ENCODE assay signal across 19 cellular contexts in genomic region chr10:78905015-78905939, GRCh38.
DNase-seq lines count a peak whose midpoint lies in the region; ATAC-seq and TF ChIP-seq lines count a peak whose summit lies in the region.
"Had no signal": no experiment of that assay in that cellular context is flagged by ENCODE, and none has a peak within 500 bp of the region (broad histone marks: within the 10 kb centered on the region; RNA-seq: fewer than 3 reads in every experiment).

No MANE protein-coding gene starts in this region.

- no peaks in the 10 kb centered on the region for H3K9me3 Mint-ChIP-seq in nephron
- H3K9me3 Mint-ChIP-seq: activated naive CD4-positive, alpha-beta T cell treated with anti-CD3 and anti-CD28 coated beads, Interleukin-2, amount 10 ng/mL, durations not matched to agents 7 days and 5 days; activated T-cell treated with anti-CD3 and anti-CD28 coated beads, Interleukin-2, amount 50 U/mL, for 72 hours; CD14-positive monocyte; stimulated activated naive B cell treated with anti-CD40 and anti-IgM and Interleukin-4, amounts not matched to agents 10 μg/mL and 1 μg/mL and 100 μg/mL, for 72 hours; T-helper 1 cell treated with Interleukin-12 subunit alpha and Interleukin-12 subunit beta and Interleukin-4 antibody, amounts not matched to agents 30 μg/mL and 1 μg/mL, for 36 hours had no signal

- H3K4me1 ChIP-seq in right cardiac atrium (ENCODE audit: control insufficient read depth, insufficient read depth, low read length): no peaks in the 10 kb centered on the region
- H3K4me1 ChIP-seq: HAP-1 had no signal

- H3K4me3 Mint-ChIP-seq in nephron: no peak overlapping the region
- H3K4me3 Mint-ChIP-seq: activated naive CD4-positive, alpha-beta T cell treated with anti-CD3 and anti-CD28 coated beads, Interleukin-2, amount 10 ng/mL, durations not matched to agents 7 days and 5 days; activated T-cell treated with anti-CD3 and anti-CD28 coated beads, Interleukin-2, amount 50 U/mL, for 72 hours; CD14-positive monocyte; stimulated activated naive B cell treated with anti-CD40 and anti-IgM and Interleukin-4, amounts not matched to agents 10 μg/mL and 1 μg/mL and 100 μg/mL, for 72 hours; T-helper 1 cell treated with Interleukin-12 subunit alpha and Interleukin-12 subunit beta and Interleukin-4 antibody, amounts not matched to agents 30 μg/mL and 1 μg/mL, for 36 hours had no signal

- DNase-seq in cardiac septum (ENCODE audit: low spot score): peak; percentile 46
- DNase-seq in right cardiac atrium: no peak
- peak; percentile 33 for DNase-seq in coronary artery (ENCODE audit: low spot score)
- DNase-seq in hypothalamus (lab: John Stamatoyannopoulos, UW): no peak
- DNase-seq in brain microvascular endothelial cell: no peak
- no peak for DNase-seq in activated effector memory CD4-positive, alpha-beta T cell treated with anti-CD3 and anti-CD28 coated beads, Interleukin-2, amount 50 U/mL, for 16 hours
- DNase-seq: activated naive CD4-positive, alpha-beta T cell treated with anti-CD3 and anti-CD28 coated beads, Interleukin-2, amount 10 ng/mL, durations not matched to agents 7 days and 5 days; activated T-cell treated with anti-CD3 and anti-CD28 coated beads, Interleukin-2, amount 50 U/mL, for 72 hours; EL; NCI-H446 treated with DMSO at 0.1 percent for 48 hours; stimulated activated CD4-positive, alpha-beta T cell treated with anti-CD3 and anti-CD28 coated beads, Interleukin-2, amount 100 ng/mL, for 48 hours; stimulated activated naive B cell treated with anti-CD40 and anti-IgM and Interleukin-4, amounts not matched to agents 10 μg/mL and 1 μg/mL and 100 μg/mL, for 72 hours had no signal

- ATAC-seq in right cardiac atrium: no peak
- ATAC-seq: activated T-cell treated with anti-CD3 and anti-CD28 coated beads, Interleukin-2, amount 50 U/mL, for 72 hours; stimulated activated naive B cell treated with anti-CD40 and anti-IgM and Interleukin-4, amounts not matched to agents 10 μg/mL and 1 μg/mL and 100 μg/mL, for 72 hours had no signal

- H3K36me3 ChIP-seq in brain microvascular endothelial cell (replicated peaks): no peaks in the 10 kb centered on the region
- H3K36me3 ChIP-seq: cardiac muscle cell, HAP-1, spleen, thoracic aorta had no signal

- TF ChIP-seq CTCF in coronary artery (IDR thresholded peaks at IDR 0.05) (no peak), nephron (IDR thresholded peaks at IDR 0.05; ENCODE audit: unreplicated experiment in 3 of 3) (no peak), brain microvascular endothelial cell (IDR thresholded peaks at IDR 0.05; ENCODE audit: low read depth, low read length, missing control alignments) (no peak)

- H3K27me3 ChIP-seq in right cardiac atrium (ENCODE audit: control insufficient read depth, insufficient read depth) (no peaks in the 10 kb centered on the region), brain microvascular endothelial cell (replicated peaks) (peaks cover 6% of the 10 kb centered on the region)
- H3K27me3 ChIP-seq: cardiac muscle cell, spleen had no signal

- intact Hi-C loops in cardiac septum (cut with DNase I) (no loop called here), right cardiac atrium (cut with DNase I) (no loop called here)

- H3K27ac ChIP-seq in right cardiac atrium (ENCODE audit: low read length) (no peak overlapping the region), coronary artery (no peak overlapping the region), brain microvascular endothelial cell (no peak overlapping the region)
- H3K27ac ChIP-seq: cardiac muscle cell, spleen, thoracic aorta had no signal

- H3K27ac Mint-ChIP-seq in nephron: peak overlapping the region in 2 of 3 experiments; percentile 4 to 9
- H3K27ac Mint-ChIP-seq: activated naive CD4-positive, alpha-beta T cell treated with anti-CD3 and anti-CD28 coated beads, Interleukin-2, amount 10 ng/mL, durations not matched to agents 7 days and 5 days; activated T-cell treated with anti-CD3 and anti-CD28 coated beads, Interleukin-2, amount 50 U/mL, for 72 hours; stimulated activated naive B cell treated with anti-CD40 and anti-IgM and Interleukin-4, amounts not matched to agents 10 μg/mL and 1 μg/mL and 100 μg/mL, for 72 hours; T-helper 1 cell treated with Interleukin-12 subunit alpha and Interleukin-12 subunit beta and Interleukin-4 antibody, amounts not matched to agents 30 μg/mL and 1 μg/mL, for 36 hours had no signal

- no peak overlapping the region for H3K4me3 ChIP-seq in right cardiac atrium (ENCODE audit: low read length)
- H3K4me3 ChIP-seq in coronary artery: no peak overlapping the region
- no peak overlapping the region for H3K4me3 ChIP-seq in brain microvascular endothelial cell (ENCODE audit: low read depth, low read length)
- H3K4me3 ChIP-seq: cardiac muscle cell, HAP-1, spleen, thoracic aorta had no signal

- H3K9me3 ChIP-seq in right cardiac atrium (ENCODE audit: control insufficient read depth, low read length): no peaks in the 10 kb centered on the region
- H3K9me3 ChIP-seq: HAP-1, spleen, thoracic aorta had no signal

- peaks cover 16% of the 10 kb centered on the region for H3K27me3 Mint-ChIP-seq in nephron (ENCODE audit: low read depth)

- 82% methylated on average over 11 of the region's 11 CpGs for WGBS in right cardiac atrium

- no peaks in the 10 kb centered on the region for H3K36me3 Mint-ChIP-seq in nephron (ENCODE audit: low read depth)
- H3K36me3 Mint-ChIP-seq: activated naive CD4-positive, alpha-beta T cell treated with anti-CD3 and anti-CD28 coated beads, Interleukin-2, amount 10 ng/mL, durations not matched to agents 7 days and 5 days; CD14-positive monocyte; stimulated activated naive B cell treated with anti-CD40 and anti-IgM and Interleukin-4, amounts not matched to agents 10 μg/mL and 1 μg/mL and 100 μg/mL, for 72 hours had no signal

- in situ Hi-C loops in brain microvascular endothelial cell (cut with HindIII; ENCODE audit: low pct_ligation_motif_present, low sequenced_read_pairs): no loop called here

- peaks cover 12% of the 10 kb centered on the region for H3K4me1 Mint-ChIP-seq in nephron
- H3K4me1 Mint-ChIP-seq: activated naive CD4-positive, alpha-beta T cell treated with anti-CD3 and anti-CD28 coated beads, Interleukin-2, amount 10 ng/mL, durations not matched to agents 7 days and 5 days; CD14-positive monocyte; stimulated activated naive B cell treated with anti-CD40 and anti-IgM and Interleukin-4, amounts not matched to agents 10 μg/mL and 1 μg/mL and 100 μg/mL, for 72 hours had no signal

Comparison
In these comparisons a context has a peak if more than half of its experiments do, and no peak if none do; other contexts are left out.
1. DNase-seq: peak in cardiac septum (single experiment) and coronary artery (single experiment); none in right cardiac atrium (0 of 3), hypothalamus (0 of 51), brain microvascular endothelial cell (single experiment) and activated effector memory CD4-positive, alpha-beta T cell treated with anti-CD3 and anti-CD28 coated beads, Interleukin-2, amount 50 U/mL, for 16 hours (single experiment).